19 cellular contexts compared by ENCODE assay signal in genomic region chr10:102146971-102147428, GRCh38. TPM values are rescaled to one million over a fixed set of nuclear protein-coding genes. Genes with fewer than 3 reads are reported as not detected.
DNase-seq lines count a peak whose midpoint lies in the region; ATAC-seq and TF ChIP-seq lines count a peak whose summit lies in the region.
"Had no signal": no experiment of that assay in that cellular context is flagged by ENCODE, and none has a peak within 500 bp of the region (broad histone marks: within the 10 kb centered on the region; RNA-seq: fewer than 3 reads in every experiment).

No MANE protein-coding gene starts in this region.

- H3K36me3 Mint-ChIP-seq in T-helper 1 cell treated with Interleukin-12 subunit alpha and Interleukin-12 subunit beta and Interleukin-4 antibody, amounts not matched to agents 30 μg/mL and 1 μg/mL, for 36 hours (ENCODE audit: low read depth) = peaks cover 47% of the 10 kb centered on the region
- H3K36me3 Mint-ChIP-seq in endothelial cell (ENCODE audit: low read depth, unreplicated experiment) = peaks cover 44% of the 10 kb centered on the region
- H3K36me3 Mint-ChIP-seq in natural killer cell = peaks cover 15% of the 10 kb centered on the region

- intact Hi-C loops in natural killer cell (cut with micrococcal nuclease) = no loop called here

- no peak for DNase-seq in T-helper 1 cell
- DNase-seq in stimulated activated naive CD8-positive, alpha-beta T cell treated with anti-CD3 and anti-CD28 coated beads, Interleukin-15, amount 100 ng/mL, for 72 hours = no peak
- no peak for DNase-seq in stimulated activated naive CD8-positive, alpha-beta T cell treated with anti-CD3 and anti-CD28 coated beads, Interleukin-15, Interleukin-2, amounts not matched to agents 100 U/mL and 50 U/mL, for 24 hours
- no peak for DNase-seq in endothelial cell (ENCODE audit: low spot score)
- no peak for DNase-seq in natural killer cell
- DNase-seq in DMS53 treated with DMSO at 0.1 percent for 48 hours (lab: John Stamatoyannopoulos, UW; ENCODE audit: unreplicated experiment) = no peak
- DNase-seq in NCI-H226 = no peak
- DNase-seq: amygdala; CD4-positive, alpha-beta memory T cell; DMS 273 treated with DMSO at 0.1 percent for 48 hours; Karpas-422; lower lobe of right lung; NCI-H1694; NCI-H524; PC-9; psoas muscle; SIG-M5 had no signal

- H3K27me3 Mint-ChIP-seq in T-helper 1 cell treated with Interleukin-12 subunit alpha and Interleukin-12 subunit beta and Interleukin-4 antibody, amounts not matched to agents 30 μg/mL and 1 μg/mL, for 36 hours (ENCODE audit: low read depth) = no peaks in the 10 kb centered on the region
- H3K27me3 Mint-ChIP-seq in stimulated activated naive CD8-positive, alpha-beta T cell treated with anti-CD3 and anti-CD28 coated beads, Interleukin-15, amount 100 ng/mL, for 72 hours = no peaks in the 10 kb centered on the region
- H3K27me3 Mint-ChIP-seq in endothelial cell (ENCODE audit: unreplicated experiment) = peaks cover 5% of the 10 kb centered on the region
- H3K27me3 Mint-ChIP-seq in natural killer cell (ENCODE audit: low read depth in 2 of 2) = no peaks in the 10 kb centered on the region
- H3K27me3 Mint-ChIP-seq: CD4-positive, alpha-beta memory T cell had no signal

- peak overlapping the region; percentile 14 for H3K27ac Mint-ChIP-seq in T-helper 1 cell treated with Interleukin-12 subunit alpha and Interleukin-12 subunit beta and Interleukin-4 antibody, amounts not matched to agents 30 μg/mL and 1 μg/mL, for 36 hours
- H3K27ac Mint-ChIP-seq in stimulated activated naive CD8-positive, alpha-beta T cell treated with anti-CD3 and anti-CD28 coated beads, Interleukin-15, amount 100 ng/mL, for 72 hours = peak overlapping the region; percentile 52 to 81
- H3K27ac Mint-ChIP-seq in endothelial cell (ENCODE audit: unreplicated experiment) = peak overlapping the region; percentile 48
- H3K27ac Mint-ChIP-seq in natural killer cell = no peak overlapping the region

- no peak for ATAC-seq in stimulated activated naive CD8-positive, alpha-beta T cell treated with anti-CD3 and anti-CD28 coated beads, Interleukin-15, amount 100 ng/mL, for 72 hours
- ATAC-seq in stimulated activated naive CD8-positive, alpha-beta T cell treated with anti-CD3 and anti-CD28 coated beads, Interleukin-15, Interleukin-2, amounts not matched to agents 100 U/mL and 50 U/mL, for 24 hours = no peak
- no peak for ATAC-seq in natural killer cell
- ATAC-seq: activated CD4-positive, CD25-positive, alpha-beta regulatory T cell treated with anti-CD3 and anti-CD28 coated beads, Interleukin-2, amount 50 U/mL, for 24 hours; lower lobe of right lung; psoas muscle had no signal

- no peak for TF ChIP-seq CTCF in endothelial cell (IDR thresholded peaks at IDR 0.05; ENCODE audit: unreplicated experiment)
- no peak for TF ChIP-seq CTCF in natural killer cell (IDR thresholded peaks at IDR 0.05)

- peaks cover 17% of the 10 kb centered on the region for H3K4me1 Mint-ChIP-seq in T-helper 1 cell treated with Interleukin-12 subunit alpha and Interleukin-12 subunit beta and Interleukin-4 antibody, amounts not matched to agents 30 μg/mL and 1 μg/mL, for 36 hours (ENCODE audit: low read depth)
- H3K4me1 Mint-ChIP-seq in stimulated activated naive CD8-positive, alpha-beta T cell treated with anti-CD3 and anti-CD28 coated beads, Interleukin-15, amount 100 ng/mL, for 72 hours = peaks cover 33% of the 10 kb centered on the region
- H3K4me1 Mint-ChIP-seq in endothelial cell (ENCODE audit: unreplicated experiment) = peaks cover 11% of the 10 kb centered on the region
- H3K4me1 Mint-ChIP-seq in natural killer cell = peaks cover 8 to 16% of the 10 kb centered on the region in 2 donors

- H3K9me3 Mint-ChIP-seq in T-helper 1 cell treated with Interleukin-12 subunit alpha and Interleukin-12 subunit beta and Interleukin-4 antibody, amounts not matched to agents 30 μg/mL and 1 μg/mL, for 36 hours = no peaks in the 10 kb centered on the region
- H3K9me3 Mint-ChIP-seq in stimulated activated naive CD8-positive, alpha-beta T cell treated with anti-CD3 and anti-CD28 coated beads, Interleukin-15, amount 100 ng/mL, for 72 hours = no peaks in the 10 kb centered on the region
- H3K9me3 Mint-ChIP-seq in endothelial cell (ENCODE audit: unreplicated experiment) = no peaks in the 10 kb centered on the region
- H3K9me3 Mint-ChIP-seq in natural killer cell = no peaks in the 10 kb centered on the region
- H3K9me3 Mint-ChIP-seq: CD4-positive, alpha-beta memory T cell had no signal

- H3K4me3 Mint-ChIP-seq in T-helper 1 cell treated with Interleukin-12 subunit alpha and Interleukin-12 subunit beta and Interleukin-4 antibody, amounts not matched to agents 30 μg/mL and 1 μg/mL, for 36 hours = no peak overlapping the region
- H3K4me3 Mint-ChIP-seq in stimulated activated naive CD8-positive, alpha-beta T cell treated with anti-CD3 and anti-CD28 coated beads, Interleukin-15, amount 100 ng/mL, for 72 hours = no peak overlapping the region
- H3K4me3 Mint-ChIP-seq in endothelial cell (ENCODE audit: unreplicated experiment) = peak overlapping the region; percentile 22
- no peak overlapping the region for H3K4me3 Mint-ChIP-seq in natural killer cell
- H3K4me3 Mint-ChIP-seq: CD4-positive, alpha-beta memory T cell had no signal

RNA-seq across cellular contexts. Expression of gene NOLC1, which starts 5.2 kb away (rescaled TPM):
- total RNA-seq in endothelial cell (ENCODE audit: unreplicated experiment) = 43.2 TPM
- 10 to 100 TPM; 42.6 to 47.5 (median 43.4) TPM for total RNA-seq in natural killer cell

RNA-seq across cellular contexts. Expression of gene PPRC1, which starts 14.2 kb away (rescaled TPM):
- total RNA-seq in endothelial cell (ENCODE audit: unreplicated experiment) (29.9 TPM), natural killer cell (10 to 100 TPM; 29.1 to 48.0 (median 37.7) TPM)

RNA-seq across cellular contexts. Expression of gene LDB1, which starts 26.8 kb away (rescaled TPM):
- 160 TPM for total RNA-seq in endothelial cell (ENCODE audit: unreplicated experiment)
- 100 to 1,000 TPM; 103 to 109 (median 104) TPM for total RNA-seq in natural killer cell

Comparison
In these comparisons a context has a peak if more than half of its experiments do, and no peak if none do; other contexts are left out.
1. H3K27ac Mint-ChIP-seq: peak in T-helper 1 cell treated with Interleukin-12 subunit alpha and Interleukin-12 subunit beta and Interleukin-4 antibody, amounts not matched to agents 30 μg/mL and 1 μg/mL, for 36 hours (single experiment), stimulated activated naive CD8-positive, alpha-beta T cell treated with anti-CD3 and anti-CD28 coated beads, Interleukin-15, amount 100 ng/mL, for 72 hours (2 of 2) and endothelial cell (single experiment); none in natural killer cell (0 of 2).